ENCODE assay signal across 15 cellular contexts in the genomic region with DNA sequence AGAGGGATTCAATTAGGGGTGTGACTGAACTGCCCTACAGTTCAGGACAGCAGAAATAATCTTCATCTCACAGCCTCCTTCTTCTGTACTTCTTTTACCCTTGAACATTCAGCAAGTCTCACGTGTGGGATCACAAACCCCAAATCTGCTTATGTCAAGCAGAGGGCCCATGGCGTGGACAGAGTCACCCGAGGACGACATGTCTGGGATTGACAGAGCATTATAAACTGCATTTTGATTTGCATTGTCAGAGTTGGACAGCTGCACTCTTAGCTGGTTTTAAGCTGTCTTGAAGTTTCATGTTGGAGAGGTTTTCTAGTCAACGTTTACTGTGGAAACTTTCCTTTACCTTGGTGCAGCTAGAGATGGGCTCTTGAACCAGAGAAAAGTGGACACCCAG.
"Had no signal": no experiment of that assay in that cellular context is flagged by ENCODE, and none has a peak within 500 bp of the region (broad histone marks: within the 10 kb centered on the region; RNA-seq: fewer than 3 reads in every experiment).

No MANE protein-coding gene starts in this region.

- H3K36me3 ChIP-seq: brain microvascular endothelial cell, prostate gland, thyroid gland had no signal

- H3K9me3 Mint-ChIP-seq: activated T-helper 1 cell treated with anti-CD3 and anti-CD28 coated beads, Interleukin-12 subunit alpha, Interleukin-12 subunit beta, Interleukin-2, Interleukin-4 antibody, amounts not matched to agents 30 ng/mL and 10 ng/mL and 1 ng/mL, durations not matched to agents 14 hours and 24 hours and 36 hours; neural crest cell had no signal

- H3K27ac ChIP-seq: brain microvascular endothelial cell, prostate gland, thyroid gland had no signal

- DNase-seq: activated CD4-positive, alpha-beta T cell treated with anti-CD3 and anti-CD28 coated beads, Interleukin-2, amount 50 U/mL, for 1 hour; activated CD8-positive, alpha-beta memory T cell treated with anti-CD3 and anti-CD28 coated beads for 24 hours; activated naive CD4-positive, alpha-beta T cell; anterior cingulate cortex; brain microvascular endothelial cell; effector memory CD4-positive, alpha-beta T cell; foreskin fibroblast; stimulated activated CD4-positive, alpha-beta T cell treated with anti-CD3 and anti-CD28 coated beads, Interleukin-12 subunit alpha, Interleukin-12 subunit beta, amount 100 ng/mL, for 4 hours; stimulated activated CD4-positive, alpha-beta T cell treated with anti-CD3 and anti-CD28 coated beads, Interleukin-2, amount 100 ng/mL, for 24 hours; T-helper 2 cell; thyroid gland had no signal

- H3K4me1 ChIP-seq: prostate gland had no signal

- H3K4me3 ChIP-seq: prostate gland, thyroid gland had no signal

- H3K27ac Mint-ChIP-seq: activated T-helper 1 cell treated with anti-CD3 and anti-CD28 coated beads, Interleukin-12 subunit alpha, Interleukin-12 subunit beta, Interleukin-2, Interleukin-4 antibody, amounts not matched to agents 30 ng/mL and 10 ng/mL and 1 ng/mL, durations not matched to agents 14 hours and 24 hours and 36 hours; dendritic cell treated with granulocyte-macrophage colony-stimulating factor and Interleukin-4, amounts not matched to agents 40 ng/mL and 50 ng/mL, for 4 days had no signal

- H3K27me3 Mint-ChIP-seq: dendritic cell treated with granulocyte-macrophage colony-stimulating factor and Interleukin-4, amounts not matched to agents 40 ng/mL and 50 ng/mL, for 4 days had no signal

- H3K9me3 ChIP-seq: prostate gland, thyroid gland had no signal

- H3K4me3 Mint-ChIP-seq: activated T-helper 1 cell treated with anti-CD3 and anti-CD28 coated beads, Interleukin-12 subunit alpha, Interleukin-12 subunit beta, Interleukin-2, Interleukin-4 antibody, amounts not matched to agents 30 ng/mL and 10 ng/mL and 1 ng/mL, durations not matched to agents 14 hours and 24 hours and 36 hours; dendritic cell treated with granulocyte-macrophage colony-stimulating factor and Interleukin-4, amounts not matched to agents 40 ng/mL and 50 ng/mL, for 4 days; neural crest cell had no signal

- H3K27me3 ChIP-seq: brain microvascular endothelial cell, thyroid gland had no signal
